ENCODE assay signal across 11 cellular contexts in the genomic region with DNA sequence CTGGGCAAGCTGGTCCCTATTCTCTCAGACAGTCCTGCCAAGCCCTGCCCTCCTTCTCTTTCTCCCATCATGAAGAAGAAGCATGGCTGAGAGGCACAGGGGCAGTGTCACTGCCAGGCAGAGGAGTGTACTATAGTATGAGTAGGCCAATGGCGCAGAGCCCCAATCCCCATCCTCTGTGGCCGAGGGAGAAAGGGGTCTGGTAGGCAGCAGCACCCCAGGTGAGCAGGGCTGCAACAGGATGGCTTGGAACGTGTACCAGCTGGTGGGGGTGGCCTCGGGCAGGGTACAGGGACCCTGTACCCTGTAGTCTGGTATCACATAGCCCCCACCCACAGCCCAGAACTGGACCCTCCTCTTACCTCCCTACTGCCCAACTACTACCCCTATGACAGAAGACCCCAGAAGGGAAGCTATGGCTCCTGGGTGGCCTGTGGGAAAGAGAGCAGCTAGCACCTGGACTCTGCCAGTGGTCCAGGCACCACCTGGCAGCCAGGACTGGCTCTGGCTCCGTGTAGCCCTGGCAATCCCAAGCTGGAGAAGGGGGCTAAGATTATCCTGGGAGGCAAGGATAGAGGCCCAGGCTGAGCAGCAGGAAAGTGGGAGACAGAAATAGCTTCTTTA. TPM values are rescaled to one million over a fixed set of nuclear protein-coding genes. Genes with fewer than 3 reads are reported as not detected.
DNase-seq lines count a peak whose midpoint lies in the region; ATAC-seq and TF ChIP-seq lines count a peak whose summit lies in the region.
"Had no signal": no experiment of that assay in that cellular context is flagged by ENCODE, and none has a peak within 500 bp of the region (broad histone marks: within the 10 kb centered on the region; RNA-seq: fewer than 3 reads in every experiment).

No MANE protein-coding gene starts in this region.

- peak overlapping the region; percentile 42 for H3K4me3 Mint-ChIP-seq in CD4-positive, alpha-beta T cell
- H3K4me3 Mint-ChIP-seq in stimulated activated naive CD8-positive, alpha-beta T cell treated with anti-CD3 and anti-CD28 coated beads, Interleukin-15, amount 100 ng/mL, for 72 hours = no peak overlapping the region

- no peaks in the 10 kb centered on the region for H3K27me3 ChIP-seq in CD4-positive, alpha-beta T cell (ENCODE audit: control insufficient read depth, insufficient read depth, low read length)
- H3K27me3 ChIP-seq in esophagus squamous epithelium (no peaks in the 10 kb centered on the region), psoas muscle (ENCODE audit: insufficient read depth in 3 of 3, low read length in 2 of 3) (no peaks in the 10 kb centered on the region), HAP-1 (ENCODE audit: low read depth) (no peaks in the 10 kb centered on the region)

- H3K9me3 Mint-ChIP-seq in CD4-positive, alpha-beta T cell = no peaks in the 10 kb centered on the region
- H3K9me3 Mint-ChIP-seq in stimulated activated naive CD8-positive, alpha-beta T cell treated with anti-CD3 and anti-CD28 coated beads, Interleukin-15, amount 100 ng/mL, for 72 hours = no peaks in the 10 kb centered on the region

- no peaks in the 10 kb centered on the region for H3K9me3 ChIP-seq in CD4-positive, alpha-beta T cell (ENCODE audit: control insufficient read depth, low read length)
- H3K9me3 ChIP-seq in SK-N-MC (ENCODE audit: low read depth, low read length) = no peaks in the 10 kb centered on the region
- H3K9me3 ChIP-seq in esophagus squamous epithelium = no peaks in the 10 kb centered on the region
- H3K9me3 ChIP-seq in psoas muscle = no peaks in the 10 kb centered on the region
- H3K9me3 ChIP-seq in HAP-1 = no peaks in the 10 kb centered on the region

- H3K4me1 ChIP-seq in esophagus squamous epithelium = peaks cover 43 to 82% (median 55%) of the 10 kb centered on the region in 3 donors
- H3K4me1 ChIP-seq in psoas muscle = peaks cover 55% of the 10 kb centered on the region
- peaks cover 11% of the 10 kb centered on the region for H3K4me1 ChIP-seq in HAP-1

- no peak overlapping the region for H3K9ac ChIP-seq in SK-N-MC (ENCODE audit: insufficient read length)

- peak overlapping the region; percentile 62 for H3K4me3 ChIP-seq in SK-N-MC
- peak overlapping the region in 3 of 4 donors; percentile 26 to 95 (median 90) for H3K4me3 ChIP-seq in esophagus squamous epithelium
- peak overlapping the region; percentile 83 for H3K4me3 ChIP-seq in psoas muscle
- no peak overlapping the region for H3K4me3 ChIP-seq in HAP-1

- 43% methylated on average over 5 of the region's 5 CpGs; no CpG with 5 or more reads in 1 of the 2 donors for WGBS in esophagus squamous epithelium, 2 donors
- WGBS in psoas muscle, 3 donors = 51 to 62% (median 55%) methylated on average over 5 of the region's 5 CpGs

- TF ChIP-seq POLR2A in esophagus squamous epithelium (IDR thresholded peaks at IDR 0.05) = no peak

- peaks cover 51% of the 10 kb centered on the region for H3K4me1 Mint-ChIP-seq in CD4-positive, alpha-beta T cell (ENCODE audit: low read depth)
- H3K4me1 Mint-ChIP-seq in stimulated activated naive CD8-positive, alpha-beta T cell treated with anti-CD3 and anti-CD28 coated beads, Interleukin-15, amount 100 ng/mL, for 72 hours = peaks cover 73% of the 10 kb centered on the region

- CTCF ChIA-PET in CD4-positive, alpha-beta T cell (lab: Charles Lee) = interaction anchor here (0.9 kb wide), 1 partner anchor 11 kb away, joined by 3 read pairs; no protein-coding TSS in a partner anchor

- no peak for ATAC-seq in CD4-positive, alpha-beta T cell (ENCODE audit: poor library complexity)
- ATAC-seq in psoas muscle = peak in 1 of 4 donors; percentile 0
- ATAC-seq in stimulated activated naive CD8-positive, alpha-beta T cell treated with anti-CD3 and anti-CD28 coated beads, Interleukin-15, amount 100 ng/mL, for 72 hours = no peak

- peak overlapping the region; percentile 88 for H3K27ac Mint-ChIP-seq in CD4-positive, alpha-beta T cell
- H3K27ac Mint-ChIP-seq in stimulated activated naive CD8-positive, alpha-beta T cell treated with anti-CD3 and anti-CD28 coated beads, Interleukin-15, amount 100 ng/mL, for 72 hours = peak overlapping the region in 1 of 2 donors; percentile 72

- peaks cover 44% of the 10 kb centered on the region for H3K36me3 Mint-ChIP-seq in CD4-positive, alpha-beta T cell (ENCODE audit: low read depth)

- H3K27me3 Mint-ChIP-seq in CD4-positive, alpha-beta T cell = no peaks in the 10 kb centered on the region
- no peaks in the 10 kb centered on the region for H3K27me3 Mint-ChIP-seq in stimulated activated naive CD8-positive, alpha-beta T cell treated with anti-CD3 and anti-CD28 coated beads, Interleukin-15, amount 100 ng/mL, for 72 hours

- in situ Hi-C loops in HAP-1 (cut with MboI; ENCODE audit: low sequenced_read_pairs) = no loop called here

- peaks cover 26% of the 10 kb centered on the region for H3K36me3 ChIP-seq in SK-N-MC (ENCODE audit: insufficient read depth, low read length)
- peaks cover 20 to 46% (median 38%) of the 10 kb centered on the region in 3 donors for H3K36me3 ChIP-seq in esophagus squamous epithelium
- H3K36me3 ChIP-seq in psoas muscle (ENCODE audit: insufficient read depth in 1 of 2, low read depth in 1 of 2) = peaks cover 12 to 41% of the 10 kb centered on the region in 2 donors
- peaks cover 40% of the 10 kb centered on the region for H3K36me3 ChIP-seq in HAP-1 (replicated peaks)

- no peak for DNase-seq in CD4-positive, alpha-beta T cell
- DNase-seq in SK-N-MC (ENCODE audit: low read depth, low spot score) (no peak), esophagus squamous epithelium (lab: John Stamatoyannopoulos, UW) (no peak), psoas muscle (peak in 1 of 2 donors; percentile 60), NK-92 (lab: John Stamatoyannopoulos, UW; ENCODE audit: unreplicated experiment) (no peak), HAP-1 (ENCODE audit: low spot score in 2 of 2) (no peak), GM19240 (ENCODE audit: insufficient read length, low spot score) (no peak)
- DNase-seq in stimulated activated naive CD8-positive, alpha-beta T cell treated with anti-CD3 and anti-CD28 coated beads, Interleukin-15, amount 100 ng/mL, for 72 hours = no peak
- DNase-seq: DMS79 treated with DMSO at 0.1 percent for 48 hours, T1000 had no signal

- POLR2A ChIA-PET in CD4-positive, alpha-beta T cell (lab: Charles Lee) = interaction anchor here (1.4 to 6.3 kb wide), 7 partner anchors 7 to 667 kb away, joined by 4 to 86 read pairs (median 8); a partner anchor contains a TSS

- no peak overlapping the region for H3K27ac ChIP-seq in CD4-positive, alpha-beta T cell (ENCODE audit: low read depth, low read length)
- H3K27ac ChIP-seq in SK-N-MC = no peak overlapping the region
- peak overlapping the region; percentile 92 to 97 (median 94) for H3K27ac ChIP-seq in esophagus squamous epithelium
- H3K27ac ChIP-seq in psoas muscle = peak overlapping the region; percentile 80

- TF ChIP-seq CTCF in CD4-positive, alpha-beta T cell (IDR thresholded peaks at IDR 0.05) = no peak
- TF ChIP-seq CTCF in esophagus squamous epithelium (IDR thresholded peaks at IDR 0.05) (no peak), psoas muscle (IDR thresholded peaks at IDR 0.05) (no peak)

- intact Hi-C loops in CD4-positive, alpha-beta T cell (cut with DNase I, micrococcal nuclease) = loop anchor here in 1 of 2 experiments (10.0 kb wide), 1 partner anchor 413 kb away; no protein-coding TSS in a partner anchor
- intact Hi-C loops in esophagus squamous epithelium (cut with DNase I) (no loop called here), psoas muscle (cut with DNase I) (loop anchor here in 1 of 2 donors (5.0 kb wide), 1 partner anchor 141 kb away; no protein-coding TSS in a partner anchor)

RNA-seq across cellular contexts. Expression of a gene that starts 4.4 kb away (rescaled TPM):
- total RNA-seq in CD4-positive, alpha-beta T cell = 100 to 1,000 TPM; 102 to 111 TPM
- 100 to 1,000 TPM; 111 to 161 (median 133) TPM for total RNA-seq in esophagus squamous epithelium
- 10 to 100 TPM in 3 of 4 donors, 1 to 10 TPM in 1; 9.4 to 26.9 (median 18.4) TPM for total RNA-seq in psoas muscle
- 10 to 100 TPM; 12.1 to 15.4 (median 14.7) TPM for polyA plus RNA-seq in psoas muscle

RNA-seq across cellular contexts. Expression of a gene that starts 10.6 kb away (rescaled TPM):
- total RNA-seq in CD4-positive, alpha-beta T cell = 10 to 100 TPM; 47.6 to 51.1 TPM
- 10 to 100 TPM; 19.8 to 52.3 (median 29.0) TPM for total RNA-seq in esophagus squamous epithelium
- total RNA-seq in psoas muscle = 10 to 100 TPM; 20.1 to 26.2 (median 24.8) TPM
- polyA plus RNA-seq in psoas muscle = 10 to 100 TPM; 14.4 to 41.9 (median 41.0) TPM

RNA-seq across cellular contexts. Expression of a gene that starts 10.8 kb away (rescaled TPM):
- total RNA-seq in CD4-positive, alpha-beta T cell = 10 to 100 TPM; 83.1 to 84.6 TPM
- total RNA-seq in esophagus squamous epithelium (10 to 100 TPM; 55.0 to 87.9 (median 80.7) TPM), psoas muscle (100 to 1,000 TPM; 147 to 224 (median 176) TPM)
- 100 to 1,000 TPM; 269 to 380 (median 341) TPM for polyA plus RNA-seq in psoas muscle

RNA-seq across cellular contexts. Expression of a gene that starts 35.4 kb away (rescaled TPM):
- not detected for total RNA-seq in CD4-positive, alpha-beta T cell
- not detected for total RNA-seq in esophagus squamous epithelium
- total RNA-seq in psoas muscle = not detected
- not detected for polyA plus RNA-seq in psoas muscle
- total RNA-seq: omental fat pad had no signal

RNA-seq across cellular contexts. Expression of a gene that starts 43.7 kb away (rescaled TPM):
- not detected for total RNA-seq in CD4-positive, alpha-beta T cell
- total RNA-seq in esophagus squamous epithelium (not detected), psoas muscle (not detected)
- not detected for polyA plus RNA-seq in psoas muscle
- total RNA-seq: omental fat pad had no signal

Comparison
In these comparisons a context has a peak if more than half of its experiments do, and no peak if none do; other contexts are left out.
1. H3K27ac ChIP-seq: peak in esophagus squamous epithelium (4 of 4) and psoas muscle (single experiment); none in CD4-positive, alpha-beta T cell (single experiment) and SK-N-MC (single experiment).